In genomic region chr2:136423516-136423996, GRCh38 we compare ENCODE assay signal across 9 cellular contexts.
DNase-seq lines count a peak whose midpoint lies in the region; ATAC-seq, FAIRE-seq and TF ChIP-seq lines count a peak whose summit lies in the region.
"Had no signal": no experiment of that assay in that cellular context is flagged by ENCODE, and none has a peak within 500 bp of the region (broad histone marks: within the 10 kb centered on the region; RNA-seq: fewer than 3 reads in every experiment).

No MANE protein-coding gene starts in this region.

- H3K4me1 ChIP-seq in CD4-positive, CD25-positive, alpha-beta regulatory T cell (ENCODE audit: control insufficient read depth, insufficient read depth, low read length, poor library complexity, severe bottlenecking): peaks cover 12% of the 10 kb centered on the region
- H3K4me1 ChIP-seq in H1 (replicated peaks in 1 of 4; ENCODE audit: control insufficient read depth in 3 of 4, insufficient read depth in 4 of 4, low read length in 3 of 4): no peaks in the 10 kb centered on the region

- no peak for FAIRE-seq in H1 (lab: Jason Lieb, UNC)

- DNase-seq in CD4-positive, CD25-positive, alpha-beta regulatory T cell: peak; percentile 64 to 85 (median 70)
- peak; percentile 83 for DNase-seq in NCI-H748 (lab: John Stamatoyannopoulos, UW; ENCODE audit: unreplicated experiment)
- DNase-seq in activated CD8-positive, alpha-beta memory T cell treated with anti-CD3 and anti-CD28 coated beads for 1 hour (ENCODE audit: extremely low read depth in 1 of 2, low read depth in 1 of 2): peak; percentile 55 to 74
- peak; percentile 71 to 92 for DNase-seq in H1 (ENCODE audit: low read depth in 1 of 2, low spot score in 2 of 2)
- DNase-seq in middle frontal gyrus (ENCODE audit: extremely low spot score, low spot score): peak; percentile 25
- peak; percentile 71 to 74 for DNase-seq in stimulated activated CD8-positive, alpha-beta memory T cell treated with anti-CD3 and anti-CD28 coated beads, Interleukin-2, amount 100 ng/mL, for 48 hours (ENCODE audit: low read depth in 2 of 2)

- no peak overlapping the region for H2BK120ac ChIP-seq in H1 (replicated peaks; ENCODE audit: low read depth, low read length)

- H3K79me1 ChIP-seq in H1 (ENCODE audit: low read depth, low read length): no peaks in the 10 kb centered on the region

- no peak overlapping the region for H3K56ac ChIP-seq in H1 (replicated peaks; ENCODE audit: insufficient read length, low read depth, low read length)

- no peak overlapping the region for H4K91ac ChIP-seq in H1 (replicated peaks; ENCODE audit: insufficient read length, low read length)

- peak overlapping the region; percentile 7 to 91 (median 80) for H3K4me3 Mint-ChIP-seq in CD4-positive, CD25-positive, alpha-beta regulatory T cell

- peak overlapping the region; percentile 73 for H3K4me3 ChIP-seq in CD4-positive, CD25-positive, alpha-beta regulatory T cell (ENCODE audit: low read depth, low read length)
- peak overlapping the region in 1 of 4 experiments; percentile 46; a peak in 3 of 8 replicates for H3K4me3 ChIP-seq in H1 (ENCODE audit: extremely low read depth in 1 of 4, insufficient read depth in 2 of 4, low read depth in 3 of 4, low read length in 4 of 4)

- POLR2A ChIA-PET in H1 (lab: Charles Lee; ENCODE audit: partially characterized antibody): no interaction called here

- no peaks in the 10 kb centered on the region for H3K36me3 Mint-ChIP-seq in CD4-positive, CD25-positive, alpha-beta regulatory T cell

- H3K18ac ChIP-seq in H1 (ENCODE audit: extremely low read depth, low read length): no peak overlapping the region

- no peak overlapping the region for H3K4ac ChIP-seq in H1 (replicated peaks; ENCODE audit: insufficient read length, low read depth, low read length)

- TF ChIP-seq EP300 in H1 (IDR thresholded peaks at IDR 0.05; ENCODE audit: borderline replicate concordance in 1 of 2, low read depth in 2 of 2, low read length in 2 of 2): no peak

- TF ChIP-seq RAD21 in H1 (IDR thresholded peaks at IDR 0.05 in 1 of 2, conservative IDR thresholded peaks at IDR 0.05 in 1 of 2; ENCODE audit: low read depth in 2 of 2, low read length in 2 of 2): peak; percentile 94 to 98

- no peaks in the 10 kb centered on the region for H3K23me2 ChIP-seq in H1 (ENCODE audit: low read depth, low read length)

- CTCF ChIA-PET in H1 (lab: Charles Lee; ENCODE audit: partially characterized antibody): interaction anchor here (0.6 to 3.5 kb wide), 32 partner anchors 9 to 343 kb away, joined by 3 to 29 read pairs (median 4); partner anchors contain the start of gene THSD7B

- H4K20me1 ChIP-seq in H1 (replicated peaks in 1 of 2; ENCODE audit: control insufficient read depth in 1 of 2, insufficient read depth in 2 of 2, low read length in 2 of 2): no peaks in the 10 kb centered on the region

- peak; percentile 84 to 91 (median 90) for TF ChIP-seq CTCF in H1 (IDR thresholded peaks at IDR 0.05; ENCODE audit: control extremely low read depth in 1 of 3, insufficient read depth in 1 of 3, low read depth in 1 of 3, low read length in 3 of 3)

- H2BK20ac ChIP-seq in H1 (ENCODE audit: low read length): 0 out of 2 replicates have a peak overlapping the region, but pooled peaks have one; percentile 80

- H3K27me3 Mint-ChIP-seq in CD4-positive, CD25-positive, alpha-beta regulatory T cell: peaks cover 76% of the 10 kb centered on the region

- TF ChIP-seq POLR2A in H1 (IDR thresholded peaks at IDR 0.05; ENCODE audit: control extremely low read depth in 1 of 2, low read depth in 2 of 2, low read length in 2 of 2): no peak

- no peak overlapping the region for H2BK5ac ChIP-seq in H1 (ENCODE audit: low read depth, low read length)

- no peaks in the 10 kb centered on the region for H3K79me2 ChIP-seq in H1 (ENCODE audit: control insufficient read depth in 1 of 2, insufficient read depth in 2 of 2, low read length in 2 of 2)

- no peak overlapping the region for H2AK5ac ChIP-seq in H1 (ENCODE audit: low read depth, low read length)

- H3K27ac ChIP-seq in CD4-positive, CD25-positive, alpha-beta regulatory T cell (ENCODE audit: insufficient read depth, low read length, poor library complexity, severe bottlenecking): no peak overlapping the region
- H3K27ac ChIP-seq in H1 (ENCODE audit: low read depth, low read length): no peak overlapping the region
- H3K27ac ChIP-seq: epithelial cell of prostate had no signal

- H3K9me3 Mint-ChIP-seq in CD4-positive, CD25-positive, alpha-beta regulatory T cell: peaks cover 0 to 3% (median 0%) of the 10 kb centered on the region in 7 donors

- H3K9me3 ChIP-seq in CD4-positive, CD25-positive, alpha-beta regulatory T cell (ENCODE audit: control insufficient read depth in 2 of 2, low read length in 2 of 2): no peaks in the 10 kb centered on the region
- H3K9me3 ChIP-seq in H1 (ENCODE audit: insufficient read depth in 2 of 2, low read depth in 1 of 2, low read length in 1 of 2): no peaks in the 10 kb centered on the region

- H2BK12ac ChIP-seq in H1 (ENCODE audit: low read depth, low read length): no peak overlapping the region; the same call in 1 of the 2 replicates

- no peak overlapping the region for H3K23ac ChIP-seq in H1 (ENCODE audit: insufficient read length)

- H3K9ac ChIP-seq in H1 (replicated peaks in 1 of 4; ENCODE audit: extremely low read depth in 1 of 4, low read depth in 3 of 4, low read length in 3 of 4): no peak overlapping the region

- peak overlapping the region; percentile 1 to 65; a peak in 3 of 4 replicates for H3K4me2 ChIP-seq in H1 (ENCODE audit: insufficient read depth in 1 of 2, low read depth in 2 of 2, low read length in 2 of 2)

- 13% methylated on average over 27 of the region's 27 CpGs; no CpG with 5 or more reads in 1 of the 2 experiments for WGBS in H1 (ENCODE audit: extremely low coverage in 1 of 2, insufficient coverage in 1 of 2, insufficient read length in 1 of 2, insufficient replicate concordance in 2 of 2, low coverage in 1 of 2, low lambda C conversion rate in 2 of 2, missing lambda C conversion rate in 1 of 2), 2 experiments

- peak; percentile 95 to 96 for ATAC-seq in CD4-positive, CD25-positive, alpha-beta regulatory T cell (ENCODE audit: low read depth in 2 of 2)
- ATAC-seq in GM19395 (IDR thresholded peaks at IDR 0.05; ENCODE audit: unreplicated experiment) (peak; percentile 99), HG03520 (IDR thresholded peaks at IDR 0.05; ENCODE audit: unreplicated experiment) (peak; percentile 98)

- no peak overlapping the region for H4K8ac ChIP-seq in H1 (ENCODE audit: extremely low read depth, insufficient read depth, low read length)

- H3K27ac Mint-ChIP-seq in CD4-positive, CD25-positive, alpha-beta regulatory T cell: peak overlapping the region; percentile 24 to 68 (median 28)

- peaks cover 36% of the 10 kb centered on the region for H3K27me3 ChIP-seq in CD4-positive, CD25-positive, alpha-beta regulatory T cell (ENCODE audit: control insufficient read depth, insufficient read depth, low read length)
- peaks cover 1 to 16% (median 13%) of the 10 kb centered on the region in 4 experiments for H3K27me3 ChIP-seq in H1 (replicated peaks in 1 of 4; ENCODE audit: control insufficient read depth in 3 of 4, extremely low read depth in 1 of 4, insufficient read depth in 3 of 4, low read length in 3 of 4)

- no peaks in the 10 kb centered on the region for H3K36me3 ChIP-seq in CD4-positive, CD25-positive, alpha-beta regulatory T cell (ENCODE audit: control insufficient read depth, insufficient read depth, low read length)
- H3K36me3 ChIP-seq in H1 (ENCODE audit: control insufficient read depth in 2 of 4, insufficient read depth in 4 of 4, low read length in 3 of 4): no peaks in the 10 kb centered on the region

- peaks cover 0 to 14% (median 10%) of the 10 kb centered on the region in 4 donors for H3K4me1 Mint-ChIP-seq in CD4-positive, CD25-positive, alpha-beta regulatory T cell

- H3K14ac ChIP-seq in H1 (ENCODE audit: insufficient read length): no peak overlapping the region

- H2BK15ac ChIP-seq in H1 (ENCODE audit: low read length): no peak overlapping the region

- H2AFZ ChIP-seq in H1 (ENCODE audit: low read length): peak overlapping the region; percentile 84

- no peak overlapping the region for H4K5ac ChIP-seq in H1 (ENCODE audit: insufficient read length, low read depth, low read length)

TF ChIP-seq in H1, 55 proteins besides CTCF, POLR2A, EP300 and RAD21 (continues in another document):
- no peak for TF ChIP-seq TCF12 (IDR thresholded peaks at IDR 0.05; ENCODE audit: low read depth, low read length)
- TF ChIP-seq HDAC6 (IDR thresholded peaks at IDR 0.05; ENCODE audit: low read depth, low read length): no peak
- no peak for TF ChIP-seq CHD2 (IDR thresholded peaks at IDR 0.05; ENCODE audit: low read length)
- 0 out of 2 replicates have a peak, but pooled peaks have one; percentile 22 for TF ChIP-seq NRF1 (IDR thresholded peaks at IDR 0.05; ENCODE audit: low read depth, low read length)
- no peak for TF ChIP-seq ASH2L (IDR thresholded peaks at IDR 0.05; ENCODE audit: low read length)
- no peak for TF ChIP-seq CEBPB (IDR thresholded peaks at IDR 0.05; ENCODE audit: low read depth, low read length)
- TF ChIP-seq MAFK (IDR thresholded peaks at IDR 0.05; ENCODE audit: low read depth, low read length): no peak
- no peak for TF ChIP-seq BRCA1 (IDR thresholded peaks at IDR 0.05; ENCODE audit: low read depth, low read length)
- no peak for TF ChIP-seq EZH2 (IDR thresholded peaks at IDR 0.05; ENCODE audit: low read depth, low read length, severe bottlenecking)
- TF ChIP-seq, protein P1, sequence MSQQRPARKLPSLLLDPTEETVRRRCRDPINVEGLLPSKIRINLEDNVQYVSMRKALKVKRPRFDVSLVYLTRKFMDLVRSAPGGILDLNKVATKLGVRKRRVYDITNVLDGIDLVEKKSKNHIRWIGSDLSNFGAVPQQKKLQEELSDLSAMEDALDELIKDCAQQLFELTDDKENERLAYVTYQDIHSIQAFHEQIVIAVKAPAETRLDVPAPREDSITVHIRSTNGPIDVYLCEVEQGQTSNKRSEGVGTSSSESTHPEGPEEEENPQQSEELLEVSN (IDR thresholded peaks at IDR 0.05): peak; percentile 88
- TF ChIP-seq CREB1 (IDR thresholded peaks at IDR 0.05): peak; percentile 52; the same call in 1 of the 2 replicates
- no peak for TF ChIP-seq POLR2AphosphoS5 (IDR thresholded peaks at IDR 0.05; ENCODE audit: low read depth, low read length)
- TF ChIP-seq, protein P2, sequence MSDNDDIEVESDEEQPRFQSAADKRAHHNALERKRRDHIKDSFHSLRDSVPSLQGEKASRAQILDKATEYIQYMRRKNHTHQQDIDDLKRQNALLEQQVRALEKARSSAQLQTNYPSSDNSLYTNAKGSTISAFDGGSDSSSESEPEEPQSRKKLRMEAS (IDR thresholded peaks at IDR 0.05): peak; percentile 80
- no peak for TF ChIP-seq SRF (IDR thresholded peaks at IDR 0.05; ENCODE audit: low read depth, low read length)
- TF ChIP-seq SIN3A (conservative IDR thresholded peaks at IDR 0.05 in 1 of 2, IDR thresholded peaks at IDR 0.05 in 1 of 2; ENCODE audit: low read depth in 1 of 2, low read length in 2 of 2): no peak
- TF ChIP-seq SIX5 (IDR thresholded peaks at IDR 0.05; ENCODE audit: low read depth, low read length): no peak
- TF ChIP-seq JUND (IDR thresholded peaks at IDR 0.05; ENCODE audit: low read length): no peak

Comparison
In these comparisons a context has a peak if more than half of its experiments do, and no peak if none do; other contexts are left out.
1. DNase-seq: peak in every context shown above with its lines; median percentile 83 in NCI-H748; 82 in H1; 72 in stimulated activated CD8-positive, alpha-beta memory T cell treated with anti-CD3 and anti-CD28 coated beads, Interleukin-2, amount 100 ng/mL, for 48 hours; 70 in CD4-positive, CD25-positive, alpha-beta regulatory T cell; 64 in activated CD8-positive, alpha-beta memory T cell treated with anti-CD3 and anti-CD28 coated beads for 1 hour; 25 in middle frontal gyrus.